ENCODE assay signal across 22 cellular contexts in genomic region chr21:45578811-45579381, GRCh38. TPM values are rescaled to one million over a fixed set of nuclear protein-coding genes. Genes with fewer than 3 reads are reported as not detected.
DNase-seq lines count a peak whose midpoint lies in the region; ATAC-seq and TF ChIP-seq lines count a peak whose summit lies in the region.
"Had no signal": no experiment of that assay in that cellular context is flagged by ENCODE, and none has a peak within 500 bp of the region (broad histone marks: within the 10 kb centered on the region; RNA-seq: fewer than 3 reads in every experiment).

No MANE protein-coding gene starts in this region.

- no peak overlapping the region for H3K27ac ChIP-seq in coronary artery
- H3K27ac ChIP-seq: heart right ventricle, PC-9, tibial nerve had no signal

- peaks cover 0 to 2% of the 10 kb centered on the region in 2 donors for H3K4me1 Mint-ChIP-seq in natural killer cell
- H3K4me1 Mint-ChIP-seq in natural killer cell treated with Interleukin-12 subunit alpha and Interleukin-12 subunit beta and Interleukin-15 and Interleukin-18, amount 100 ng/mL, for 72 hours (ENCODE audit: low read depth in 2 of 2) = no peaks in the 10 kb centered on the region
- H3K4me1 Mint-ChIP-seq: T-helper 17 cell had no signal

- TF ChIP-seq CTCF in natural killer cell (IDR thresholded peaks at IDR 0.05) (no peak), coronary artery (IDR thresholded peaks at IDR 0.05) (no peak)

- peaks cover 0 to 4% of the 10 kb centered on the region in 2 donors for H3K27me3 Mint-ChIP-seq in natural killer cell (ENCODE audit: low read depth in 2 of 2)
- H3K27me3 Mint-ChIP-seq in natural killer cell treated with Interleukin-12 subunit alpha and Interleukin-12 subunit beta and Interleukin-15 and Interleukin-18, amount 100 ng/mL, for 72 hours = peaks cover 0 to 5% of the 10 kb centered on the region in 2 donors

- no peak for ATAC-seq in natural killer cell
- ATAC-seq in natural killer cell treated with Interleukin-12 subunit alpha and Interleukin-12 subunit beta and Interleukin-15 and Interleukin-18, amount 100 ng/mL, for 72 hours = no peak
- ATAC-seq: GM12878; heart right ventricle; naive thymus-derived CD8-positive, alpha-beta T cell; T-helper 17 cell had no signal

- H3K36me3 Mint-ChIP-seq in natural killer cell = no peaks in the 10 kb centered on the region
- no peaks in the 10 kb centered on the region for H3K36me3 Mint-ChIP-seq in natural killer cell treated with Interleukin-12 subunit alpha and Interleukin-12 subunit beta and Interleukin-15 and Interleukin-18, amount 100 ng/mL, for 72 hours

- intact Hi-C loops in natural killer cell (cut with micrococcal nuclease) = no loop called here
- intact Hi-C loops in posterior vena cava (cut with DNase I) = no loop called here

- H3K27ac Mint-ChIP-seq in natural killer cell = no peak overlapping the region
- no peak overlapping the region for H3K27ac Mint-ChIP-seq in natural killer cell treated with Interleukin-12 subunit alpha and Interleukin-12 subunit beta and Interleukin-15 and Interleukin-18, amount 100 ng/mL, for 72 hours
- H3K27ac Mint-ChIP-seq: activated naive CD4-positive, alpha-beta T cell treated with anti-CD3 and anti-CD28 coated beads for 36 hours; naive thymus-derived CD8-positive, alpha-beta T cell; T-helper 17 cell had no signal

- DNase-seq in natural killer cell = peak; percentile 4
- no peak for DNase-seq in natural killer cell treated with Interleukin-12 subunit alpha and Interleukin-12 subunit beta and Interleukin-15 and Interleukin-18, amount 100 ng/mL, for 72 hours (ENCODE audit: low spot score)
- DNase-seq in coronary artery (ENCODE audit: low spot score) = peak; percentile 57
- peak; percentile 57 for DNase-seq in posterior vena cava (ENCODE audit: low spot score)
- DNase-seq in 8988T = no peak
- no peak for DNase-seq in NCI-H128 (lab: John Stamatoyannopoulos, UW; ENCODE audit: unreplicated experiment)
- no peak for DNase-seq in amniotic stem cell (lab: John Stamatoyannopoulos, UW)
- DNase-seq: activated naive CD4-positive, alpha-beta T cell treated with anti-CD3 and anti-CD28 coated beads for 36 hours; C1 segment of cervical spinal cord; foreskin melanocyte; heart right ventricle; Karpas-422; naive thymus-derived CD8-positive, alpha-beta T cell; NCI-H2081 treated with DMSO at 0.1 percent for 48 hours; NCI-H226; small intestine; T-helper 17 cell had no signal

- no peaks in the 10 kb centered on the region for H3K9me3 Mint-ChIP-seq in natural killer cell
- no peaks in the 10 kb centered on the region for H3K9me3 Mint-ChIP-seq in natural killer cell treated with Interleukin-12 subunit alpha and Interleukin-12 subunit beta and Interleukin-15 and Interleukin-18, amount 100 ng/mL, for 72 hours

- H3K4me3 ChIP-seq in coronary artery = no peak overlapping the region
- H3K4me3 ChIP-seq: GM12878, heart right ventricle, lung, PC-9, tibial nerve had no signal

- no peak overlapping the region for H3K4me3 Mint-ChIP-seq in natural killer cell
- no peak overlapping the region for H3K4me3 Mint-ChIP-seq in natural killer cell treated with Interleukin-12 subunit alpha and Interleukin-12 subunit beta and Interleukin-15 and Interleukin-18, amount 100 ng/mL, for 72 hours
- H3K4me3 Mint-ChIP-seq: activated naive CD4-positive, alpha-beta T cell treated with anti-CD3 and anti-CD28 coated beads for 36 hours; central memory CD8-positive, alpha-beta T cell; T-helper 17 cell had no signal

RNA-seq across cellular contexts. Expression of gene SLC19A1, which starts 36.7 kb away (rescaled TPM):
- total RNA-seq in natural killer cell (1 to 10 TPM; 2.5 to 9.0 (median 4.9) TPM), posterior vena cava (1 to 10 TPM; 4.5 to 6.5 TPM)
- 100 to 1,000 TPM in 1 of 2 donors, 10 to 100 TPM in 1; 23.3 to 110 TPM for total RNA-seq in natural killer cell treated with Interleukin-12 subunit alpha and Interleukin-12 subunit beta and Interleukin-15 and Interleukin-18, amount 100 ng/mL, for 72 hours

Comparison
In these comparisons a context has a peak if more than half of its experiments do, and no peak if none do; other contexts are left out.
1. DNase-seq: peak in natural killer cell (single experiment), coronary artery (single experiment) and posterior vena cava (single experiment); none in natural killer cell treated with Interleukin-12 subunit alpha and Interleukin-12 subunit beta and Interleukin-15 and Interleukin-18, amount 100 ng/mL, for 72 hours (single experiment), 8988T (single experiment), NCI-H128 (single experiment) and amniotic stem cell (single experiment).